Comparison of ENCODE assay signal across 14 cellular contexts in genomic region chr15:26095710-26096330, GRCh38.
DNase-seq lines count a peak whose midpoint lies in the region; ATAC-seq, FAIRE-seq and TF ChIP-seq lines count a peak whose summit lies in the region.
"Had no signal": no experiment of that assay in that cellular context is flagged by ENCODE, and none has a peak within 500 bp of the region (broad histone marks: within the 10 kb centered on the region; RNA-seq: fewer than 3 reads in every experiment).

No MANE protein-coding gene starts in this region.

- H3K4me1 ChIP-seq in left ventricle myocardium inferior (no peaks in the 10 kb centered on the region), adipocyte (ENCODE audit: control insufficient read depth, insufficient read depth, low read length) (no peaks in the 10 kb centered on the region)
- H3K4me1 ChIP-seq: heart left ventricle, left lung had no signal

- H3K36me3 ChIP-seq in left ventricle myocardium inferior (no peaks in the 10 kb centered on the region), adipocyte (ENCODE audit: control insufficient read depth, insufficient read depth, low read length, severe bottlenecking) (no peaks in the 10 kb centered on the region)
- H3K36me3 ChIP-seq: heart left ventricle, left lung had no signal

- DNase-seq in left ventricle myocardium inferior = no peak
- DNase-seq in Right ventricle myocardium superior = no peak
- no peak for DNase-seq in adipocyte (ENCODE audit: low read depth)
- peak; percentile 62 for DNase-seq in iPS-NIHi7 (ENCODE audit: extremely low spot score)
- DNase-seq in urothelium cell line (ENCODE audit: low spot score) = no peak
- no peak for DNase-seq in amygdala (lab: John Stamatoyannopoulos, UW)
- no peak for DNase-seq in NOMO-1 treated with dmso at 0.1 percent for 144 hours (lab: John Stamatoyannopoulos, UW; ENCODE audit: unreplicated experiment)
- DNase-seq: activated gamma-delta T cell treated with Interleukin-2 at 50 U/mL for 16 hours, heart left ventricle, KG1, left lung, NCI-H1694 treated with DMSO at 0.1 percent for 48 hours had no signal

- H3K27ac ChIP-seq in left ventricle myocardium inferior (replicated peaks) = no peak overlapping the region
- H3K27ac ChIP-seq: heart left ventricle, left lung had no signal

- no peak for ATAC-seq in Right ventricle myocardium superior (ENCODE audit: poor library complexity)
- ATAC-seq in GM19324 (IDR thresholded peaks at IDR 0.05; ENCODE audit: low FRiP score, unreplicated experiment) = no peak
- ATAC-seq: heart left ventricle had no signal

- no peak overlapping the region for H3K4me3 ChIP-seq in left ventricle myocardium inferior
- peak overlapping the region; percentile 52 for H3K4me3 ChIP-seq in adipocyte (ENCODE audit: low read length)
- H3K4me3 ChIP-seq: heart left ventricle, left lung had no signal

- H3K27me3 ChIP-seq in left ventricle myocardium inferior (ENCODE audit: low read depth) = peaks cover 25% of the 10 kb centered on the region
- no peaks in the 10 kb centered on the region for H3K27me3 ChIP-seq in adipocyte (replicated peaks; ENCODE audit: control insufficient read depth, insufficient read depth, low read length)

- H3K9me3 ChIP-seq in left ventricle myocardium inferior (replicated peaks) = no peaks in the 10 kb centered on the region
- no peaks in the 10 kb centered on the region for H3K9me3 ChIP-seq in adipocyte (ENCODE audit: control insufficient read depth, low read length)
- H3K9me3 ChIP-seq: heart left ventricle, left lung had no signal

- no peak overlapping the region for H3K9ac ChIP-seq in adipocyte (ENCODE audit: low read length)

- peak; percentile 52 for FAIRE-seq in urothelium cell line (lab: Jason Lieb, UNC)
- FAIRE-seq: GM12892 had no signal

- intact Hi-C loops in left ventricle myocardium inferior (cut with micrococcal nuclease) = no loop called here
- intact Hi-C loops in Right ventricle myocardium superior (cut with DNase I) = no loop called here

- peak; percentile 36 for TF ChIP-seq CTCF in left ventricle myocardium inferior (IDR thresholded peaks at IDR 0.05; ENCODE audit: borderline replicate concordance)
